ENCODE assay signal across 1 cellular context in the genomic region with DNA sequence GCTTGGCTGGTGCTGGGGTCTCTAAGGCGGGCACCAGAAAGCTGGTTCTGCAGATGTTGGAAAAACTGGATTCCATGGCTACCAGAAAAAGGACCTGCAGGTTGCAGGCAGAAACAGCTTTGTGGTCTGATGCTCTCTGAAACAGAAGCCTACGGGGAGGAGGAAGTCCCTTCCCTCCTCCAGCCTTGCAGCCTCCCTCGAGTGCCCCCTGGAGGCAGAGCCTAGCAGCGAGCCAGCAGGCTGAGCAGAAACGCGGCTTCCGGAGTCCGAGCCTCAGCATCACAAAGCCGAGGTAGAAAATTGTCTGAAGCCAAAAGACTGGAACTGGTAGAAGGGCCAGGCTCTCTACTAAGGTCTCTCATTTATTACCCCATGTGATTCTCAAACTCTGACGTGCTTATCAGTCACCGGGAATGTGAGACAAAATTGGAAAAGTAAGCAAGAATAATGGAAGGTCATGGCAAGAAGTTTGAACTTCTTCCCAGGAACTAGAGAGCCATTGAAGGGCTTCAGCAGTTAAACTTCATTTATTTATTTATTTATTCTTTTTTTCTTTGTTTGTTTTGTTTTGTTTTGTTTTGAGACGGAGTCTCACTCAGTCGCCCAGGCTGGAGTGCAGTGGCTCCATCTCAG.
TF ChIP-seq lines count a peak whose summit lies in the region.

No MANE protein-coding gene starts in this region.

TF ChIP-seq in HepG2, 621 proteins besides CTCF, POLR2A, EP300 and RAD21 (continued from another document and continues in another):
- TF ChIP-seq, protein P1, sequence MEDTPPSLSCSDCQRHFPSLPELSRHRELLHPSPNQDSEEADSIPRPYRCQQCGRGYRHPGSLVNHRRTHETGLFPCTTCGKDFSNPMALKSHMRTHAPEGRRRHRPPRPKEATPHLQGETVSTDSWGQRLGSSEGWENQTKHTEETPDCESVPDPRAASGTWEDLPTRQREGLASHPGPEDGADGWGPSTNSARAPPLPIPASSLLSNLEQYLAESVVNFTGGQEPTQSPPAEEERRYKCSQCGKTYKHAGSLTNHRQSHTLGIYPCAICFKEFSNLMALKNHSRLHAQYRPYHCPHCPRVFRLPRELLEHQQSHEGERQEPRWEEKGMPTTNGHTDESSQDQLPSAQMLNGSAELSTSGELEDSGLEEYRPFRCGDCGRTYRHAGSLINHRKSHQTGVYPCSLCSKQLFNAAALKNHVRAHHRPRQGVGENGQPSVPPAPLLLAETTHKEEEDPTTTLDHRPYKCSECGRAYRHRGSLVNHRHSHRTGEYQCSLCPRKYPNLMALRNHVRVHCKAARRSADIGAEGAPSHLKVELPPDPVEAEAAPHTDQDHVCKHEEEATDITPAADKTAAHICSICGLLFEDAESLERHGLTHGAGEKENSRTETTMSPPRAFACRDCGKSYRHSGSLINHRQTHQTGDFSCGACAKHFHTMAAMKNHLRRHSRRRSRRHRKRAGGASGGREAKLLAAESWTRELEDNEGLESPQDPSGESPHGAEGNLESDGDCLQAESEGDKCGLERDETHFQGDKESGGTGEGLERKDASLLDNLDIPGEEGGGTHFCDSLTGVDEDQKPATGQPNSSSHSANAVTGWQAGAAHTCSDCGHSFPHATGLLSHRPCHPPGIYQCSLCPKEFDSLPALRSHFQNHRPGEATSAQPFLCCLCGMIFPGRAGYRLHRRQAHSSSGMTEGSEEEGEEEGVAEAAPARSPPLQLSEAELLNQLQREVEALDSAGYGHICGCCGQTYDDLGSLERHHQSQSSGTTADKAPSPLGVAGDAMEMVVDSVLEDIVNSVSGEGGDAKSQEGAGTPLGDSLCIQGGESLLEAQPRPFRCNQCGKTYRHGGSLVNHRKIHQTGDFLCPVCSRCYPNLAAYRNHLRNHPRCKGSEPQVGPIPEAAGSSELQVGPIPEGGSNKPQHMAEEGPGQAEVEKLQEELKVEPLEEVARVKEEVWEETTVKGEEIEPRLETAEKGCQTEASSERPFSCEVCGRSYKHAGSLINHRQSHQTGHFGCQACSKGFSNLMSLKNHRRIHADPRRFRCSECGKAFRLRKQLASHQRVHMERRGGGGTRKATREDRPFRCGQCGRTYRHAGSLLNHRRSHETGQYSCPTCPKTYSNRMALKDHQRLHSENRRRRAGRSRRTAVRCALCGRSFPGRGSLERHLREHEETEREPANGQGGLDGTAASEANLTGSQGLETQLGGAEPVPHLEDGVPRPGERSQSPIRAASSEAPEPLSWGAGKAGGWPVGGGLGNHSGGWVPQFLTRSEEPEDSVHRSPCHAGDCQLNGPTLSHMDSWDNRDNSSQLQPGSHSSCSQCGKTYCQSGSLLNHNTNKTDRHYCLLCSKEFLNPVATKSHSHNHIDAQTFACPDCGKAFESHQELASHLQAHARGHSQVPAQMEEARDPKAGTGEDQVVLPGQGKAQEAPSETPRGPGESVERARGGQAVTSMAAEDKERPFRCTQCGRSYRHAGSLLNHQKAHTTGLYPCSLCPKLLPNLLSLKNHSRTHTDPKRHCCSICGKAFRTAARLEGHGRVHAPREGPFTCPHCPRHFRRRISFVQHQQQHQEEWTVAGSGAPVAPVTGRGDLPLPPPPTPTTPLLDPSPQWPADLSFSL (CRISPR knock-in tag; IDR thresholded peaks at IDR 0.05), result no peak
- TF ChIP-seq ZNF749 (CRISPR knock-in tag; IDR thresholded peaks at IDR 0.05; ENCODE audit: borderline replicate concordance), result no peak
- no peak for TF ChIP-seq ZNF256 (CRISPR knock-in tag; conservative IDR thresholded peaks at IDR 0.05)
- TF ChIP-seq JARID2 (CRISPR knock-in tag; IDR thresholded peaks at IDR 0.05; ENCODE audit: insufficient replicate concordance), result no peak
- TF ChIP-seq ZNF331 (CRISPR knock-in tag; IDR thresholded peaks at IDR 0.05), result peak; percentile 49; the same call in 1 of the 2 replicates
- no peak for TF ChIP-seq KDM5A (IDR thresholded peaks at IDR 0.05; ENCODE audit: borderline replicate concordance, low read length)
- TF ChIP-seq NFATC3 (CRISPR knock-in tag; IDR thresholded peaks at IDR 0.05), result no peak
- TF ChIP-seq ZNF441 (CRISPR knock-in tag; IDR thresholded peaks at IDR 0.05; ENCODE audit: borderline replicate concordance), result no peak
- no peak for TF ChIP-seq SNAPC2 (CRISPR knock-in tag; IDR thresholded peaks at IDR 0.05)
- no peak for TF ChIP-seq ZBTB7A (CRISPR knock-in tag; IDR thresholded peaks at IDR 0.05)
- TF ChIP-seq, protein P2, sequence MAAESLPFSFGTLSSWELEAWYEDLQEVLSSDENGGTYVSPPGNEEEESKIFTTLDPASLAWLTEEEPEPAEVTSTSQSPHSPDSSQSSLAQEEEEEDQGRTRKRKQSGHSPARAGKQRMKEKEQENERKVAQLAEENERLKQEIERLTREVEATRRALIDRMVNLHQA (CRISPR knock-in tag; IDR thresholded peaks at IDR 0.05), result no peak
- no peak for TF ChIP-seq TBL1XR1 (IDR thresholded peaks at IDR 0.05; ENCODE audit: borderline replicate concordance, low read length, partially characterized antibody)
- no peak for TF ChIP-seq MAFK (conservative IDR thresholded peaks at IDR 0.05 in 1 of 2, IDR thresholded peaks at IDR 0.05 in 1 of 2; ENCODE audit: low read length in 2 of 2)
- no peak for TF ChIP-seq ZSCAN31 (CRISPR knock-in tag; IDR thresholded peaks at IDR 0.05; ENCODE audit: low read depth)
- no peak for TF ChIP-seq HES4 (CRISPR knock-in tag; IDR thresholded peaks at IDR 0.05; ENCODE audit: borderline replicate concordance)
- no peak for TF ChIP-seq GABPA (IDR thresholded peaks at IDR 0.05; ENCODE audit: low read depth, low read length)
- TF ChIP-seq GABPA (CRISPR knock-in tag; IDR thresholded peaks at IDR 0.05; ENCODE audit: low read depth), result peak; percentile 57
- TF ChIP-seq, protein P3, sequence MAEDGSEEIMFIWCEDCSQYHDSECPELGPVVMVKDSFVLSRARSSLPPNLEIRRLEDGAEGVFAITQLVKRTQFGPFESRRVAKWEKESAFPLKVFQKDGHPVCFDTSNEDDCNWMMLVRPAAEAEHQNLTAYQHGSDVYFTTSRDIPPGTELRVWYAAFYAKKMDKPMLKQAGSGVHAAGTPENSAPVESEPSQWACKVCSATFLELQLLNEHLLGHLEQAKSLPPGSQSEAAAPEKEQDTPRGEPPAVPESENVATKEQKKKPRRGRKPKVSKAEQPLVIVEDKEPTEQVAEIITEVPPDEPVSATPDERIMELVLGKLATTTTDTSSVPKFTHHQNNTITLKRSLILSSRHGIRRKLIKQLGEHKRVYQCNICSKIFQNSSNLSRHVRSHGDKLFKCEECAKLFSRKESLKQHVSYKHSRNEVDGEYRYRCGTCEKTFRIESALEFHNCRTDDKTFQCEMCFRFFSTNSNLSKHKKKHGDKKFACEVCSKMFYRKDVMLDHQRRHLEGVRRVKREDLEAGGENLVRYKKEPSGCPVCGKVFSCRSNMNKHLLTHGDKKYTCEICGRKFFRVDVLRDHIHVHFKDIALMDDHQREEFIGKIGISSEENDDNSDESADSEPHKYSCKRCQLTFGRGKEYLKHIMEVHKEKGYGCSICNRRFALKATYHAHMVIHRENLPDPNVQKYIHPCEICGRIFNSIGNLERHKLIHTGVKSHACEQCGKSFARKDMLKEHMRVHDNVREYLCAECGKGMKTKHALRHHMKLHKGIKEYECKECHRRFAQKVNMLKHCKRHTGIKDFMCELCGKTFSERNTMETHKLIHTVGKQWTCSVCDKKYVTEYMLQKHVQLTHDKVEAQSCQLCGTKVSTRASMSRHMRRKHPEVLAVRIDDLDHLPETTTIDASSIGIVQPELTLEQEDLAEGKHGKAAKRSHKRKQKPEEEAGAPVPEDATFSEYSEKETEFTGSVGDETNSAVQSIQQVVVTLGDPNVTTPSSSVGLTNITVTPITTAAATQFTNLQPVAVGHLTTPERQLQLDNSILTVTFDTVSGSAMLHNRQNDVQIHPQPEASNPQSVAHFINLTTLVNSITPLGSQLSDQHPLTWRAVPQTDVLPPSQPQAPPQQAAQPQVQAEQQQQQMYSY (CRISPR knock-in tag; IDR thresholded peaks at IDR 0.05), result no peak
- TF ChIP-seq, protein P4, sequence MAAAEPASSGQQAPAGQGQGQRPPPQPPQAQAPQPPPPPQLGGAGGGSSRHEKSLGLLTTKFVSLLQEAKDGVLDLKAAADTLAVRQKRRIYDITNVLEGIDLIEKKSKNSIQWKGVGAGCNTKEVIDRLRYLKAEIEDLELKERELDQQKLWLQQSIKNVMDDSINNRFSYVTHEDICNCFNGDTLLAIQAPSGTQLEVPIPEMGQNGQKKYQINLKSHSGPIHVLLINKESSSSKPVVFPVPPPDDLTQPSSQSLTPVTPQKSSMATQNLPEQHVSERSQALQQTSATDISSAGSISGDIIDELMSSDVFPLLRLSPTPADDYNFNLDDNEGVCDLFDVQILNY (CRISPR knock-in tag; conservative IDR thresholded peaks at IDR 0.05), result no peak
- TF ChIP-seq, protein P5, sequence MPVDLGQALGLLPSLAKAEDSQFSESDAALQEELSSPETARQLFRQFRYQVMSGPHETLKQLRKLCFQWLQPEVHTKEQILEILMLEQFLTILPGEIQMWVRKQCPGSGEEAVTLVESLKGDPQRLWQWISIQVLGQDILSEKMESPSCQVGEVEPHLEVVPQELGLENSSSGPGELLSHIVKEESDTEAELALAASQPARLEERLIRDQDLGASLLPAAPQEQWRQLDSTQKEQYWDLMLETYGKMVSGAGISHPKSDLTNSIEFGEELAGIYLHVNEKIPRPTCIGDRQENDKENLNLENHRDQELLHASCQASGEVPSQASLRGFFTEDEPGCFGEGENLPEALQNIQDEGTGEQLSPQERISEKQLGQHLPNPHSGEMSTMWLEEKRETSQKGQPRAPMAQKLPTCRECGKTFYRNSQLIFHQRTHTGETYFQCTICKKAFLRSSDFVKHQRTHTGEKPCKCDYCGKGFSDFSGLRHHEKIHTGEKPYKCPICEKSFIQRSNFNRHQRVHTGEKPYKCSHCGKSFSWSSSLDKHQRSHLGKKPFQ (CRISPR knock-in tag; IDR thresholded peaks at IDR 0.05; ENCODE audit: insufficient replicate concordance), result no peak
- TF ChIP-seq ERF (CRISPR knock-in tag; IDR thresholded peaks at IDR 0.05), result peak; percentile 59; the same call in 1 of the 2 replicates
- TF ChIP-seq, protein P6, sequence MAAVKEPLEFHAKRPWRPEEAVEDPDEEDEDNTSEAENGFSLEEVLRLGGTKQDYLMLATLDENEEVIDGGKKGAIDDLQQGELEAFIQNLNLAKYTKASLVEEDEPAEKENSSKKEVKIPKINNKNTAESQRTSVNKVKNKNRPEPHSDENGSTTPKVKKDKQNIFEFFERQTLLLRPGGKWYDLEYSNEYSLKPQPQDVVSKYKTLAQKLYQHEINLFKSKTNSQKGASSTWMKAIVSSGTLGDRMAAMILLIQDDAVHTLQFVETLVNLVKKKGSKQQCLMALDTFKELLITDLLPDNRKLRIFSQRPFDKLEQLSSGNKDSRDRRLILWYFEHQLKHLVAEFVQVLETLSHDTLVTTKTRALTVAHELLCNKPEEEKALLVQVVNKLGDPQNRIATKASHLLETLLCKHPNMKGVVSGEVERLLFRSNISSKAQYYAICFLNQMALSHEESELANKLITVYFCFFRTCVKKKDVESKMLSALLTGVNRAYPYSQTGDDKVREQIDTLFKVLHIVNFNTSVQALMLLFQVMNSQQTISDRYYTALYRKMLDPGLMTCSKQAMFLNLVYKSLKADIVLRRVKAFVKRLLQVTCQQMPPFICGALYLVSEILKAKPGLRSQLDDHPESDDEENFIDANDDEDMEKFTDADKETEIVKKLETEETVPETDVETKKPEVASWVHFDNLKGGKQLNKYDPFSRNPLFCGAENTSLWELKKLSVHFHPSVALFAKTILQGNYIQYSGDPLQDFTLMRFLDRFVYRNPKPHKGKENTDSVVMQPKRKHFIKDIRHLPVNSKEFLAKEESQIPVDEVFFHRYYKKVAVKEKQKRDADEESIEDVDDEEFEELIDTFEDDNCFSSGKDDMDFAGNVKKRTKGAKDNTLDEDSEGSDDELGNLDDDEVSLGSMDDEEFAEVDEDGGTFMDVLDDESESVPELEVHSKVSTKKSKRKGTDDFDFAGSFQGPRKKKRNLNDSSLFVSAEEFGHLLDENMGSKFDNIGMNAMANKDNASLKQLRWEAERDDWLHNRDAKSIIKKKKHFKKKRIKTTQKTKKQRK (IDR thresholded peaks at IDR 0.05; ENCODE audit: low read length), result no peak
- TF ChIP-seq, protein P7, sequence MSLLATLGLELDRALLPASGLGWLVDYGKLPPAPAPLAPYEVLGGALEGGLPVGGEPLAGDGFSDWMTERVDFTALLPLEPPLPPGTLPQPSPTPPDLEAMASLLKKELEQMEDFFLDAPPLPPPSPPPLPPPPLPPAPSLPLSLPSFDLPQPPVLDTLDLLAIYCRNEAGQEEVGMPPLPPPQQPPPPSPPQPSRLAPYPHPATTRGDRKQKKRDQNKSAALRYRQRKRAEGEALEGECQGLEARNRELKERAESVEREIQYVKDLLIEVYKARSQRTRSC (CRISPR knock-in tag; IDR thresholded peaks at IDR 0.05; ENCODE audit: low read depth), result no peak
- TF ChIP-seq MIER2 (CRISPR knock-in tag; IDR thresholded peaks at IDR 0.05), result peak; percentile 67; the same call in 1 of the 2 replicates
- no peak for TF ChIP-seq KDM4B (CRISPR knock-in tag; IDR thresholded peaks at IDR 0.05)
- TF ChIP-seq ASH2L (IDR thresholded peaks at IDR 0.05; ENCODE audit: insufficient read length, low read depth, low read length), result no peak
- TF ChIP-seq ZFP36 (IDR thresholded peaks at IDR 0.05; ENCODE audit: borderline replicate concordance, low read depth, low read length, partially characterized antibody), result no peak
- TF ChIP-seq ZNF317 (CRISPR knock-in tag; IDR thresholded peaks at IDR 0.05), result no peak
- TF ChIP-seq SNAI1 (CRISPR knock-in tag; IDR thresholded peaks at IDR 0.05; ENCODE audit: borderline replicate concordance), result no peak
- TF ChIP-seq, protein P8, sequence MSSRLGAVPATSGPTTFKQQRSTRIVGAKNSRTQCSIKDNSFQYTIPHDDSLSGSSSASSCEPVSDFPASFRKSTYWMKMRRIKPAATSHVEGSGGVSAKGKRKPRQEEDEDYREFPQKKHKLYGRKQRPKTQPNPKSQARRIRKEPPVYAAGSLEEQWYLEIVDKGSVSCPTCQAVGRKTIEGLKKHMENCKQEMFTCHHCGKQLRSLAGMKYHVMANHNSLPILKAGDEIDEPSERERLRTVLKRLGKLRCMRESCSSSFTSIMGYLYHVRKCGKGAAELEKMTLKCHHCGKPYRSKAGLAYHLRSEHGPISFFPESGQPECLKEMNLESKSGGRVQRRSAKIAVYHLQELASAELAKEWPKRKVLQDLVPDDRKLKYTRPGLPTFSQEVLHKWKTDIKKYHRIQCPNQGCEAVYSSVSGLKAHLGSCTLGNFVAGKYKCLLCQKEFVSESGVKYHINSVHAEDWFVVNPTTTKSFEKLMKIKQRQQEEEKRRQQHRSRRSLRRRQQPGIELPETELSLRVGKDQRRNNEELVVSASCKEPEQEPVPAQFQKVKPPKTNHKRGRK (CRISPR knock-in tag; IDR thresholded peaks at IDR 0.05), result no peak
- peak; percentile 78 for TF ChIP-seq GABPB1 (CRISPR knock-in tag; IDR thresholded peaks at IDR 0.05)
- TF ChIP-seq, protein P9, sequence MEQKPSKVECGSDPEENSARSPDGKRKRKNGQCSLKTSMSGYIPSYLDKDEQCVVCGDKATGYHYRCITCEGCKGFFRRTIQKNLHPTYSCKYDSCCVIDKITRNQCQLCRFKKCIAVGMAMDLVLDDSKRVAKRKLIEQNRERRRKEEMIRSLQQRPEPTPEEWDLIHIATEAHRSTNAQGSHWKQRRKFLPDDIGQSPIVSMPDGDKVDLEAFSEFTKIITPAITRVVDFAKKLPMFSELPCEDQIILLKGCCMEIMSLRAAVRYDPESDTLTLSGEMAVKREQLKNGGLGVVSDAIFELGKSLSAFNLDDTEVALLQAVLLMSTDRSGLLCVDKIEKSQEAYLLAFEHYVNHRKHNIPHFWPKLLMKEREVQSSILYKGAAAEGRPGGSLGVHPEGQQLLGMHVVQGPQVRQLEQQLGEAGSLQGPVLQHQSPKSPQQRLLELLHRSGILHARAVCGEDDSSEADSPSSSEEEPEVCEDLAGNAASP (CRISPR knock-in tag; IDR thresholded peaks at IDR 0.05; ENCODE audit: borderline replicate concordance), result 0 out of 2 replicates have a peak, but pooled peaks have one; percentile 14
- no peak for TF ChIP-seq ZIK1 (CRISPR knock-in tag; IDR thresholded peaks at IDR 0.05; ENCODE audit: borderline replicate concordance, low read depth)
- TF ChIP-seq KLF13 (CRISPR knock-in tag; IDR thresholded peaks at IDR 0.05), result no peak
- no peak for TF ChIP-seq ZFAT (CRISPR knock-in tag; conservative IDR thresholded peaks at IDR 0.05)
- no peak for TF ChIP-seq PHF21A (CRISPR knock-in tag; IDR thresholded peaks at IDR 0.05)
- TF ChIP-seq NR2C2 (CRISPR knock-in tag; IDR thresholded peaks at IDR 0.05; ENCODE audit: borderline replicate concordance), result no peak
